Comparison of ENCODE assay signal across 10 cellular contexts in genomic region chr10:103910442-103911000, GRCh38. TPM values are rescaled to one million over a fixed set of nuclear protein-coding genes. Genes with fewer than 3 reads are reported as not detected.
DNase-seq lines count a peak whose midpoint lies in the region; ATAC-seq and TF ChIP-seq lines count a peak whose summit lies in the region.
"Had no signal": no experiment of that assay in that cellular context is flagged by ENCODE, and none has a peak within 500 bp of the region (broad histone marks: within the 10 kb centered on the region; RNA-seq: fewer than 3 reads in every experiment).

No MANE protein-coding gene starts in this region.

- peaks cover 46 to 47% of the 10 kb centered on the region in 2 experiments for H3K4me1 ChIP-seq in HCT116 (ENCODE audit: control insufficient read depth in 1 of 2, insufficient read depth in 2 of 2, low read length in 2 of 2)
- peaks cover 22 to 34% (median 26%) of the 10 kb centered on the region in 4 donors for H3K4me1 ChIP-seq in esophagus muscularis mucosa

- peaks cover 27% of the 10 kb centered on the region for H3K36me3 Mint-ChIP-seq in WTC11
- H3K36me3 Mint-ChIP-seq in stimulated activated naive B cell treated with anti-CD40 and anti-IgM and Interleukin-4, amounts not matched to agents 10 μg/mL and 1 μg/mL and 100 μg/mL, for 72 hours: peaks cover 20 to 27% of the 10 kb centered on the region in 2 donors

- CTCF ChIA-PET in HCT116 (lab: Charles Lee) (interaction anchor here (0.9 to 1.1 kb wide), 2 partner anchors 22 kb away, joined by 3 to 5 read pairs; no protein-coding TSS in a partner anchor), WTC11 (lab: Charles Lee) (interaction anchor here (0.9 kb wide), 1 partner anchor 11 kb away, joined by 4 read pairs; no protein-coding TSS in a partner anchor)

- peak overlapping the region; percentile 2; the same call in 1 of the 2 replicates for H3K4me2 ChIP-seq in HCT116 (ENCODE audit: low read length)
- H3K4me2 ChIP-seq: hepatocyte had no signal

- H3K9me3 Mint-ChIP-seq in WTC11: peaks cover 10% of the 10 kb centered on the region
- H3K9me3 Mint-ChIP-seq in stimulated activated naive B cell treated with anti-CD40 and anti-IgM and Interleukin-4, amounts not matched to agents 10 μg/mL and 1 μg/mL and 100 μg/mL, for 72 hours: peaks cover 0 to 1% of the 10 kb centered on the region in 2 donors
- H3K9me3 Mint-ChIP-seq: neural crest cell had no signal

- no peak overlapping the region for H3K4me3 Mint-ChIP-seq in WTC11
- H3K4me3 Mint-ChIP-seq in stimulated activated naive B cell treated with anti-CD40 and anti-IgM and Interleukin-4, amounts not matched to agents 10 μg/mL and 1 μg/mL and 100 μg/mL, for 72 hours: peak overlapping the region in 1 of 2 donors; percentile 19
- H3K4me3 Mint-ChIP-seq: neural crest cell had no signal

- H3K36me3 ChIP-seq in HCT116 (ENCODE audit: control insufficient read depth in 1 of 2, insufficient read depth in 2 of 2, low read length in 2 of 2) (peaks cover 0 to 12% of the 10 kb centered on the region in 2 experiments; a peak in 2 of 4 replicates), esophagus muscularis mucosa (peaks cover 0 to 11% (median 3%) of the 10 kb centered on the region in 4 donors)

- TF ChIP-seq POLR2A in HCT116 (IDR thresholded peaks at IDR 0.05; ENCODE audit: borderline replicate concordance, extremely low read depth, insufficient read depth, insufficient read length) (no peak), esophagus muscularis mucosa (IDR thresholded peaks at IDR 0.05; ENCODE audit: low read depth) (no peak)

- WGBS in esophagus muscularis mucosa: 74% methylated on average over 4 of the region's 4 CpGs

- TF ChIP-seq EP300 in esophagus muscularis mucosa (IDR thresholded peaks at IDR 0.05): no peak

- H3K27ac ChIP-seq in HCT116 (ENCODE audit: low read depth, low read length): no peak overlapping the region
- peak overlapping the region in 3 of 4 donors; percentile 12 to 53 (median 37) for H3K27ac ChIP-seq in esophagus muscularis mucosa (replicated peaks in 1 of 4)
- H3K27ac ChIP-seq: hepatocyte had no signal

- no TSS peak for BruUV-seq in HCT116 (replicated peaks; lab: Mats Ljungman, UMichigan)

- intact Hi-C loops in HCT116 (cut with micrococcal nuclease) (no loop called here), esophagus muscularis mucosa (cut with DNase I) (no loop called here)

- H3K4me1 Mint-ChIP-seq in WTC11: peaks cover 29% of the 10 kb centered on the region
- H3K4me1 Mint-ChIP-seq in stimulated activated naive B cell treated with anti-CD40 and anti-IgM and Interleukin-4, amounts not matched to agents 10 μg/mL and 1 μg/mL and 100 μg/mL, for 72 hours: peaks cover 24 to 34% of the 10 kb centered on the region in 2 donors

- no peak for TF ChIP-seq CTCF in HCT116 (IDR thresholded peaks at IDR 0.05 in 2 of 3, conservative IDR thresholded peaks at IDR 0.05 in 1 of 3; ENCODE audit: borderline replicate concordance in 1 of 3, insufficient read depth in 1 of 3, low read depth in 2 of 3, low read length in 2 of 3)
- no peak for TF ChIP-seq CTCF in WTC11 (IDR thresholded peaks at IDR 0.05)
- TF ChIP-seq CTCF in esophagus muscularis mucosa (IDR thresholded peaks at IDR 0.05): no peak

- H3K27me3 ChIP-seq in HCT116 (ENCODE audit: insufficient read depth, low read length): no peaks in the 10 kb centered on the region
- no peaks in the 10 kb centered on the region for H3K27me3 ChIP-seq in esophagus muscularis mucosa
- H3K27me3 ChIP-seq: hepatocyte had no signal

- DNase-seq in HCT116 (ENCODE audit: low read depth, low spot score) (no peak), WTC11 (ENCODE audit: low spot score) (no peak), esophagus muscularis mucosa (ENCODE audit: extremely low spot score) (no peak), G401 (ENCODE audit: low spot score) (no peak)
- no peak for DNase-seq in stimulated activated naive B cell treated with anti-CD40 and anti-IgM and Interleukin-4, amounts not matched to agents 10 μg/mL and 1 μg/mL and 100 μg/mL, for 72 hours
- DNase-seq: NCI-H1930 had no signal

- no peak overlapping the region for H3K9ac ChIP-seq in HCT116 (ENCODE audit: low read length)

- H2AFZ ChIP-seq in HCT116 (ENCODE audit: low read depth, low read length, poor library complexity, severe bottlenecking): no peak overlapping the region
- H2AFZ ChIP-seq: hepatocyte had no signal

- H4K20me1 ChIP-seq in HCT116 (ENCODE audit: insufficient read depth): no peaks in the 10 kb centered on the region

- H3K27me3 Mint-ChIP-seq in WTC11 (ENCODE audit: low read depth): no peaks in the 10 kb centered on the region
- no peaks in the 10 kb centered on the region for H3K27me3 Mint-ChIP-seq in stimulated activated naive B cell treated with anti-CD40 and anti-IgM and Interleukin-4, amounts not matched to agents 10 μg/mL and 1 μg/mL and 100 μg/mL, for 72 hours

- RAD21 ChIA-PET in HCT116 (lab: Charles Lee; ENCODE audit: low non-redundant PET in 1 of 2, low total read pairs in 2 of 2, uncharacterized antibody in 2 of 2, unreplicated experiment in 2 of 2): no interaction called here

- ATAC-seq in HCT116: no peak
- no peak for ATAC-seq in WTC11
- ATAC-seq in stimulated activated naive B cell treated with anti-CD40 and anti-IgM and Interleukin-4, amounts not matched to agents 10 μg/mL and 1 μg/mL and 100 μg/mL, for 72 hours (replicated peaks): no peak
- ATAC-seq in GM18867 (IDR thresholded peaks at IDR 0.05; ENCODE audit: unreplicated experiment): no peak
- ATAC-seq in HG03520 (IDR thresholded peaks at IDR 0.05; ENCODE audit: unreplicated experiment): no peak

- peaks cover 7% of the 10 kb centered on the region; the same call in 1 of the 2 replicates for H3K79me2 ChIP-seq in HCT116 (ENCODE audit: insufficient read depth, low read length)

- no peaks in the 10 kb centered on the region for H3K9me2 ChIP-seq in HCT116 (ENCODE audit: insufficient read depth)

- H3K9me3 ChIP-seq in HCT116 (ENCODE audit: control insufficient read depth in 1 of 2, insufficient read depth in 1 of 2, low read depth in 1 of 2, low read length in 2 of 2) (peaks cover 3 to 9% of the 10 kb centered on the region in 2 experiments; a peak in 1 of 4 replicates), esophagus muscularis mucosa (no peaks in the 10 kb centered on the region)

- no peak for TF ChIP-seq RAD21 in HCT116 (IDR thresholded peaks at IDR 0.05; ENCODE audit: low read depth)

- H3K4me3 ChIP-seq in HCT116 (replicated peaks in 1 of 2; ENCODE audit: low read depth in 1 of 2, low read length in 2 of 2) (no peak overlapping the region), esophagus muscularis mucosa (no peak overlapping the region)
- H3K4me3 ChIP-seq: hepatocyte had no signal

- POLR2A ChIA-PET in HCT116 (lab: Charles Lee): interaction anchor here (0.7 kb wide), 1 partner anchor 145 kb away, joined by 4 read pairs; no protein-coding TSS in a partner anchor
- POLR2A ChIA-PET in WTC11 (lab: Charles Lee): no interaction called here

- peak overlapping the region; percentile 64 for H3K27ac Mint-ChIP-seq in WTC11
- peak overlapping the region; percentile 81 for H3K27ac Mint-ChIP-seq in stimulated activated naive B cell treated with anti-CD40 and anti-IgM and Interleukin-4, amounts not matched to agents 10 μg/mL and 1 μg/mL and 100 μg/mL, for 72 hours

- in situ Hi-C loops in G401 (cut with HindIII; ENCODE audit: low sequenced_read_pairs): loop anchor here (10.0 kb wide), 1 partner anchor 114 kb away; no protein-coding TSS in a partner anchor

TF ChIP-seq in HCT116, 20 proteins besides CTCF, POLR2A, EP300 and RAD21 (continues in another document):
- TF ChIP-seq EZH2phosphoT487 (IDR thresholded peaks at IDR 0.05; ENCODE audit: borderline replicate concordance) (no peak), MAX (IDR thresholded peaks at IDR 0.05) (no peak), CBX3 (IDR thresholded peaks at IDR 0.05; ENCODE audit: low read depth) (no peak), ELF1 (IDR thresholded peaks at IDR 0.05; ENCODE audit: borderline replicate concordance, low read depth) (no peak), CEBPB (IDR thresholded peaks at IDR 0.05; ENCODE audit: low read depth) (no peak), SP1 (IDR thresholded peaks at IDR 0.05; ENCODE audit: low read depth) (no peak), EZH2 (IDR thresholded peaks at IDR 0.05) (no peak), EGR1 (IDR thresholded peaks at IDR 0.05; ENCODE audit: low read depth) (no peak), YY1 (IDR thresholded peaks at IDR 0.05; ENCODE audit: extremely low read depth, insufficient replicate concordance, low read depth, low read length) (no peak)

TF ChIP-seq in WTC11, 78 proteins besides CTCF, POLR2A, EP300 and RAD21 (continues in another document):
- TF ChIP-seq SP1 (CRISPR knock-in tag; conservative IDR thresholded peaks at IDR 0.05) (no peak), IRF2 (CRISPR knock-in tag; IDR thresholded peaks at IDR 0.05; ENCODE audit: borderline replicate concordance, low read depth) (no peak), ZNF232 (CRISPR knock-in tag; IDR thresholded peaks at IDR 0.05) (no peak), ZNF671 (CRISPR knock-in tag; IDR thresholded peaks at IDR 0.05) (no peak), ELF4 (CRISPR knock-in tag; IDR thresholded peaks at IDR 0.05; ENCODE audit: low read depth) (no peak), NFE2L1 (CRISPR knock-in tag; IDR thresholded peaks at IDR 0.05) (no peak), SMAD3 (CRISPR knock-in tag; IDR thresholded peaks at IDR 0.05; ENCODE audit: borderline replicate concordance) (no peak), MAX (CRISPR knock-in tag; IDR thresholded peaks at IDR 0.05) (no peak), MXD4 (CRISPR knock-in tag; IDR thresholded peaks at IDR 0.05; ENCODE audit: borderline replicate concordance) (no peak), CREB1 (CRISPR knock-in tag; IDR thresholded peaks at IDR 0.05) (no peak), ZBTB21 (CRISPR knock-in tag; IDR thresholded peaks at IDR 0.05; ENCODE audit: borderline replicate concordance) (no peak), ZNF396 (CRISPR knock-in tag; IDR thresholded peaks at IDR 0.05; ENCODE audit: borderline replicate concordance) (no peak)

RNA-seq across cellular contexts. Expression of gene STN1, which starts 7.5 kb away (rescaled TPM):
- total RNA-seq in HCT116 (2021; ENCODE audit: unreplicated experiment): 74.7 TPM
- polyA plus RNA-seq in HCT116 (2012): 55.0 and 72.1 TPM in 2 replicates
- total RNA-seq in WTC11 (2021): 13.9 to 18.7 TPM (median 15.0 TPM) in 3 replicates
- 10 to 100 TPM; 18.7 to 27.7 (median 24.9) TPM for total RNA-seq in esophagus muscularis mucosa
- 24.1 and 28.7 TPM in 2 replicates for total RNA-seq in G401 (2014; rRNA removed; shearing (Covaris generic))

RNA-seq across cellular contexts. Expression of gene SH3PXD2A, which starts 55.1 kb away (rescaled TPM):
- 8.7 TPM for total RNA-seq in HCT116 (2021; ENCODE audit: unreplicated experiment)
- 3.8 and 4.2 TPM in 2 replicates for polyA plus RNA-seq in HCT116 (2012)
- total RNA-seq in WTC11 (2021): 15.7 to 17.9 TPM (median 17.4 TPM) in 3 replicates
- total RNA-seq in esophagus muscularis mucosa: 10 to 100 TPM; 30.5 to 69.3 (median 40.0) TPM
- total RNA-seq in G401 (2014; rRNA removed; shearing (Covaris generic)): 11.0 and 19.1 TPM in 2 replicates

RNA-seq across cellular contexts. Expression of gene SLK, which starts 56.4 kb away (rescaled TPM):
- total RNA-seq in HCT116 (2021; ENCODE audit: unreplicated experiment) (44.2 TPM), WTC11 (2021) (17.6 to 19.2 TPM (median 18.9 TPM) in 3 replicates), esophagus muscularis mucosa (100 to 1,000 TPM in 2 of 4 donors, 10 to 100 TPM in 2; 83.1 to 105 (median 102) TPM)
- polyA plus RNA-seq in HCT116 (2012): 9.4 and 13.3 TPM in 2 replicates
- total RNA-seq in G401 (2014; rRNA removed; shearing (Covaris generic)): 33.2 and 38.0 TPM in 2 replicates
